Comparison of ENCODE assay signal across 17 cellular contexts in the genomic region with DNA sequence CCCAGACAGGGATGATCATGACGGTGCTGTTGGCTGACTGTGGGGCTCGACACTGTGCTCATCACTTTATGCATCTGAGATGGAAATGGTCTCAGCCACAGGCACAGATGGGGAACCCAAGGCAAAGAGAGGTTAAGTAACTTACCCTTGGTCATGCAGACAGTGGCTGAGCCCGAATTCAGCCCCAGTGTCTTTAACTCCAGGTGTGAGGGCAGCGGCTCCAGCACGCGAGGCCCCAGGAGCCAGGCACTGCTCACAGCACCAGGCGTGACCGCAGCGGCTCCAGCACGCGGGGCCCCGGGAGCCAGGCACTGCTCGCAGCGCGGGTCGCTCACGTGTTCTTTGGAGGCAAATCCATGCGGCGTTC. TPM values are rescaled to one million over a fixed set of nuclear protein-coding genes. Genes with fewer than 3 reads are reported as not detected.
"Had no signal": no experiment of that assay in that cellular context is flagged by ENCODE, and none has a peak within 500 bp of the region (broad histone marks: within the 10 kb centered on the region; RNA-seq: fewer than 3 reads in every experiment).

No MANE protein-coding gene starts in this region.

- DNase-seq: activated B cell treated with CpG ODN at 0.5 μM for 24 hours; activated CD4-positive, alpha-beta T cell treated with anti-CD3 and anti-CD28 coated beads, Interleukin-2, amount 10 ng/mL, durations not matched to agents 7 days and 5 days; activated naive CD8-positive, alpha-beta T cell treated with anti-CD3 and anti-CD28 coated beads for 36 hours; amygdala; cortex of kidney; effector CD8-positive, alpha-beta T cell; foreskin fibroblast; hippocampal formation; left ventricle myocardium superior; retina; stimulated activated CD4-positive, alpha-beta T cell treated with anti-CD3 and anti-CD28 coated beads, Interleukin-15, amount 100 ng/mL, for 24 hours; stimulated activated CD4-positive, alpha-beta T cell treated with anti-CD3 and anti-CD28 coated beads, Interleukin-4, amount 100 ng/mL, for 1 hour; stimulated activated naive B cell treated with anti-CD40 and anti-IgM and Interleukin-4, amounts not matched to agents 10 μg/mL and 1 μg/mL and 100 μg/mL, for 72 hours; transverse colon had no signal

- H3K9me3 ChIP-seq: transverse colon had no signal

- H3K4me1 ChIP-seq: transverse colon had no signal

- H3K36me3 ChIP-seq: transverse colon had no signal

- H3K27ac ChIP-seq: transverse colon had no signal

- ATAC-seq: stimulated activated naive B cell treated with anti-CD40 and anti-IgM and Interleukin-4, amounts not matched to agents 10 μg/mL and 1 μg/mL and 100 μg/mL, for 72 hours had no signal

- H3K4me3 ChIP-seq: transverse colon had no signal

RNA-seq across cellular contexts. Expression of a gene that starts 45.3 kb away (rescaled TPM):
- total RNA-seq: activated CD4-positive, alpha-beta T cell treated with anti-CD3 and anti-CD28 coated beads, Interleukin-2, amount 10 ng/mL, durations not matched to agents 7 days and 5 days; activated naive CD8-positive, alpha-beta T cell treated with anti-CD3 and anti-CD28 coated beads for 36 hours; T-helper 2 cell treated with Interferon-gamma antibody and Interleukin-4, amounts not matched to agents 100 ng/mL and 5 ng/mL, for 36 hours had no signal
- polyA plus RNA-seq: keratinocyte, neural cell had no signal
